8 cellular contexts compared by ENCODE assay signal in the genomic region with DNA sequence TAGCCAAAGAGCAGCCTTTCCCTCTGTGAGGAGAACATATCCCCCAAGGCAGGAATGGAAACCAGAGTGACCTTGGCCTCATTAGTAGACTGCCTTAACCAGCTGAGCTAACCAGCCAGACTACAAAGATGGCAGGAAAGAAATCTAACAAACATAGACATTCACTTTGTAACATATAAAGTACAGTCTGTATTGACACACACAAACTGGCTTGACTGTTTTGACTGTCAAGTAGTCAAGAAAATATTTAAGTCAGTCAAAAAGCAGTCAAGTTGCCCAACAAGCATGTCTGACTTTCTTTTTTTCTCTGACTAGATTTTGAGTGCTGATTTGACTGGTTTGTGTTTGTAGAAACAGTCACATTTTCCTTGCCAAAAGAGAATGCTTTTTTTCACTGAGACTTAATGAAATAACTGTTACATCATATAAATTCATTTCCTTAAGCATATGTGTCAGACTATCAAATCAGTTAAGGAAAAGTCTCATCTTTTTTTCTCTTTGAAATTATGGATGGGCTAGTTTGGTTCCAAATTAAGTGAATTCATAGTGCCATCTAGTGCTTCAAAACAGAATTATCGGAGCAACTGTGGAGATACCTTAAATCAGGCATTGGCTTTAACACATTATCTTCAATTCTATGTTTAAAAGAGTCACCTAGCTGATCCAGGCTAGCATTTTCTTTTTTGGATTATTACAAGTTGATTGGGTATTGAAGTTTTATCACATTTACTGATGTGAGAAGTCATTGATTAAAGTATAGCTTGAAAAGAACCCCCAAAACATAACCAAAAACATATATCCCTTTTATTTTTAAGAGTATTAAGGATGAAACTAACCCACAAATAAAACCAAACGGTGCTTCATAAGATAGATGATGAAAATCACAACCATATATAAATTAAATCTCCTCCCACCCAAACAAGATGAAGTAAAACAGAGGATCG.
A peak's percentile ranks its signal among the peaks of the same experiment; 100 is the strongest.
DNase-seq lines count a peak whose midpoint lies in the region; ATAC-seq lines count a peak whose summit lies in the region.

No MANE protein-coding gene starts in this region.

- H3K27ac Mint-ChIP-seq in activated T-cell treated with anti-CD3 and anti-CD28 coated beads, Interleukin-2, amount 50 U/mL, for 72 hours: peak overlapping the region; percentile 64

- no peaks in the 10 kb centered on the region for H3K27me3 Mint-ChIP-seq in activated T-cell treated with anti-CD3 and anti-CD28 coated beads, Interleukin-2, amount 50 U/mL, for 72 hours (ENCODE audit: low read depth)

- H3K9me3 Mint-ChIP-seq in activated T-cell treated with anti-CD3 and anti-CD28 coated beads, Interleukin-2, amount 50 U/mL, for 72 hours: no peaks in the 10 kb centered on the region

- no peaks in the 10 kb centered on the region for H3K36me3 Mint-ChIP-seq in activated T-cell treated with anti-CD3 and anti-CD28 coated beads, Interleukin-2, amount 50 U/mL, for 72 hours (ENCODE audit: insufficient read depth in 2 of 2)

- ATAC-seq in activated T-cell treated with anti-CD3 and anti-CD28 coated beads, Interleukin-2, amount 50 U/mL, for 72 hours (replicated peaks in 1 of 2): peak; percentile 78 to 79
- peak; percentile 46 for ATAC-seq in HG03108 (IDR thresholded peaks at IDR 0.05; ENCODE audit: unreplicated experiment)
- peak; percentile 59 for ATAC-seq in stimulated activated naive CD8-positive, alpha-beta T cell treated with anti-CD3 and anti-CD28 coated beads, Interleukin-15, Interleukin-2, amounts not matched to agents 100 U/mL and 50 U/mL, for 24 hours

- H3K4me3 Mint-ChIP-seq in activated T-cell treated with anti-CD3 and anti-CD28 coated beads, Interleukin-2, amount 50 U/mL, for 72 hours: peak overlapping the region in 1 of 2 donors; percentile 33

- H3K4me1 Mint-ChIP-seq in activated T-cell treated with anti-CD3 and anti-CD28 coated beads, Interleukin-2, amount 50 U/mL, for 72 hours (ENCODE audit: low read depth): peaks cover 23% of the 10 kb centered on the region

- no peak for DNase-seq in activated T-cell treated with anti-CD3 and anti-CD28 coated beads, Interleukin-2, amount 50 U/mL, for 72 hours
- DNase-seq in activated T-cell treated with anti-CD3 and anti-CD28 coated beads, Interleukin-2, amount 50 U/mL, for 1 hour: no peak
- peak; percentile 58 to 79 for DNase-seq in NCI-H446 (lab: John Stamatoyannopoulos, UW)
- peak; percentile 72 for DNase-seq in astrocyte of the hippocampus (ENCODE audit: low read depth, low spot score)
- peak; percentile 32 for DNase-seq in iPS-NIHi11 (ENCODE audit: low spot score)
- no peak for DNase-seq in stimulated activated naive CD8-positive, alpha-beta T cell treated with anti-CD3 and anti-CD28 coated beads, Interleukin-15, Interleukin-2, amounts not matched to agents 100 U/mL and 50 U/mL, for 24 hours
- no peak for DNase-seq in hepatic stellate cell (ENCODE audit: low spot score)

Comparison
In these comparisons a context has a peak if more than half of its experiments do, and no peak if none do; other contexts are left out.
1. DNase-seq: peak in NCI-H446 (2 of 2), astrocyte of the hippocampus (single experiment) and iPS-NIHi11 (single experiment); none in activated T-cell treated with anti-CD3 and anti-CD28 coated beads, Interleukin-2, amount 50 U/mL, for 72 hours (0 of 2), activated T-cell treated with anti-CD3 and anti-CD28 coated beads, Interleukin-2, amount 50 U/mL, for 1 hour (single experiment), stimulated activated naive CD8-positive, alpha-beta T cell treated with anti-CD3 and anti-CD28 coated beads, Interleukin-15, Interleukin-2, amounts not matched to agents 100 U/mL and 50 U/mL, for 24 hours (single experiment) and hepatic stellate cell (single experiment).
2. Peak in every context shown above with its lines, with median percentiles within 50 percentile points of each other: ATAC-seq.